24 cellular contexts compared by ENCODE assay signal in genomic region chr1:46638921-46639320, GRCh38. TPM values are rescaled to one million over a fixed set of nuclear protein-coding genes. Genes with fewer than 3 reads are reported as not detected.
DNase-seq lines count a peak whose midpoint lies in the region; ATAC-seq, FAIRE-seq and TF ChIP-seq lines count a peak whose summit lies in the region.
"Had no signal": no experiment of that assay in that cellular context is flagged by ENCODE, and none has a peak within 500 bp of the region (broad histone marks: within the 10 kb centered on the region; RNA-seq: fewer than 3 reads in every experiment).

No MANE protein-coding gene starts in this region.

- CTCF ChIA-PET in activated CD8-positive, alpha-beta T cell treated with anti-CD3 and anti-CD28 coated beads for 36 hours (lab: Charles Lee): interaction anchor here (1.1 kb wide), 1 partner anchor 87 kb away, joined by 3 read pairs; no protein-coding TSS in a partner anchor
- CTCF ChIA-PET in activated CD8-positive, alpha-beta T cell treated with anti-CD3 and anti-CD28 coated beads, Interleukin-2, amount 10 ng/mL, durations not matched to agents 7 days and 5 days (lab: Charles Lee): no interaction called here
- CTCF ChIA-PET in activated CD4-positive, alpha-beta T cell treated with anti-CD3 and anti-CD28 coated beads, Interleukin-2, amount 10 ng/mL, durations not matched to agents 7 days and 5 days (lab: Charles Lee): no interaction called here

- no peak overlapping the region for H3K4me3 Mint-ChIP-seq in activated CD8-positive, alpha-beta T cell treated with anti-CD3 and anti-CD28 coated beads for 36 hours
- no peak overlapping the region for H3K4me3 Mint-ChIP-seq in activated CD8-positive, alpha-beta T cell treated with anti-CD3 and anti-CD28 coated beads, Interleukin-2, amount 10 ng/mL, durations not matched to agents 7 days and 5 days
- H3K4me3 Mint-ChIP-seq in activated CD4-positive, alpha-beta T cell treated with anti-CD3 and anti-CD28 coated beads, Interleukin-2, amount 10 ng/mL, durations not matched to agents 7 days and 5 days: no peak overlapping the region
- H3K4me3 Mint-ChIP-seq: GM23338 had no signal

- H3K27me3 ChIP-seq in ascending aorta: no peaks in the 10 kb centered on the region

- peak overlapping the region; percentile 0 for H3K27ac Mint-ChIP-seq in activated CD8-positive, alpha-beta T cell treated with anti-CD3 and anti-CD28 coated beads for 36 hours
- no peak overlapping the region for H3K27ac Mint-ChIP-seq in activated CD8-positive, alpha-beta T cell treated with anti-CD3 and anti-CD28 coated beads, Interleukin-2, amount 10 ng/mL, durations not matched to agents 7 days and 5 days
- H3K27ac Mint-ChIP-seq in activated CD4-positive, alpha-beta T cell treated with anti-CD3 and anti-CD28 coated beads, Interleukin-2, amount 10 ng/mL, durations not matched to agents 7 days and 5 days: no peak overlapping the region
- H3K27ac Mint-ChIP-seq: GM23338 had no signal

- POLR2A ChIA-PET in activated CD8-positive, alpha-beta T cell treated with anti-CD3 and anti-CD28 coated beads for 36 hours (lab: Charles Lee): no interaction called here
- POLR2A ChIA-PET in activated CD8-positive, alpha-beta T cell treated with anti-CD3 and anti-CD28 coated beads, Interleukin-2, amount 10 ng/mL, durations not matched to agents 7 days and 5 days (lab: Charles Lee): no interaction called here
- POLR2A ChIA-PET in activated CD4-positive, alpha-beta T cell treated with anti-CD3 and anti-CD28 coated beads, Interleukin-2, amount 10 ng/mL, durations not matched to agents 7 days and 5 days (lab: Charles Lee): no interaction called here

- intact Hi-C loops in activated CD8-positive, alpha-beta T cell treated with anti-CD3 and anti-CD28 coated beads for 36 hours (cut with micrococcal nuclease): no loop called here
- intact Hi-C loops in ascending aorta (cut with DNase I): no loop called here
- intact Hi-C loops in mucosa of descending colon (cut with DNase I, micrococcal nuclease): no loop called here

- peaks cover 15% of the 10 kb centered on the region for H3K36me3 Mint-ChIP-seq in activated CD8-positive, alpha-beta T cell treated with anti-CD3 and anti-CD28 coated beads for 36 hours (ENCODE audit: low read depth)
- peaks cover 33% of the 10 kb centered on the region for H3K36me3 Mint-ChIP-seq in activated CD8-positive, alpha-beta T cell treated with anti-CD3 and anti-CD28 coated beads, Interleukin-2, amount 10 ng/mL, durations not matched to agents 7 days and 5 days (ENCODE audit: low read depth)
- peaks cover 31% of the 10 kb centered on the region for H3K36me3 Mint-ChIP-seq in activated CD4-positive, alpha-beta T cell treated with anti-CD3 and anti-CD28 coated beads, Interleukin-2, amount 10 ng/mL, durations not matched to agents 7 days and 5 days (ENCODE audit: low read depth)

- H3K4me1 Mint-ChIP-seq in activated CD8-positive, alpha-beta T cell treated with anti-CD3 and anti-CD28 coated beads for 36 hours (ENCODE audit: low read depth): no peaks in the 10 kb centered on the region
- H3K4me1 Mint-ChIP-seq in activated CD8-positive, alpha-beta T cell treated with anti-CD3 and anti-CD28 coated beads, Interleukin-2, amount 10 ng/mL, durations not matched to agents 7 days and 5 days (ENCODE audit: low read depth): peaks cover 7% of the 10 kb centered on the region
- peaks cover 2% of the 10 kb centered on the region for H3K4me1 Mint-ChIP-seq in activated CD4-positive, alpha-beta T cell treated with anti-CD3 and anti-CD28 coated beads, Interleukin-2, amount 10 ng/mL, durations not matched to agents 7 days and 5 days
- H3K4me1 Mint-ChIP-seq: GM23338 had no signal

- H3K36me3 ChIP-seq in ascending aorta: peaks cover 17 to 27% of the 10 kb centered on the region in 2 donors
- H3K36me3 ChIP-seq in mucosa of descending colon (ENCODE audit: low read depth): peaks cover 7% of the 10 kb centered on the region

- FAIRE-seq in GM12891 (lab: Jason Lieb, UNC): no peak

- H3K9me3 ChIP-seq in ascending aorta: no peaks in the 10 kb centered on the region
- H3K9me3 ChIP-seq in mucosa of descending colon: no peaks in the 10 kb centered on the region

- no peak for TF ChIP-seq CTCF in activated CD8-positive, alpha-beta T cell treated with anti-CD3 and anti-CD28 coated beads for 36 hours (IDR thresholded peaks at IDR 0.05)
- TF ChIP-seq CTCF in ascending aorta (IDR thresholded peaks at IDR 0.05): no peak
- TF ChIP-seq CTCF in mucosa of descending colon (IDR thresholded peaks at IDR 0.05): no peak

- ATAC-seq in activated CD8-positive, alpha-beta T cell treated with anti-CD3 and anti-CD28 coated beads for 36 hours: no peak
- no peak for ATAC-seq in activated CD8-positive, alpha-beta T cell treated with anti-CD3 and anti-CD28 coated beads, Interleukin-2, amount 10 ng/mL, durations not matched to agents 7 days and 5 days
- ATAC-seq in mucosa of descending colon: peak; percentile 20
- no peak for ATAC-seq in HG03095 (IDR thresholded peaks at IDR 0.05; ENCODE audit: unreplicated experiment)
- ATAC-seq: GM12878, GM23338 had no signal

- no peak for DNase-seq in activated CD8-positive, alpha-beta T cell treated with anti-CD3 and anti-CD28 coated beads for 36 hours
- DNase-seq in activated CD8-positive, alpha-beta T cell treated with anti-CD3 and anti-CD28 coated beads, Interleukin-2, amount 10 ng/mL, durations not matched to agents 7 days and 5 days: no peak
- peak; percentile 37 for DNase-seq in HT-29 (ENCODE audit: low spot score)
- DNase-seq in ascending aorta (ENCODE audit: low spot score in 2 of 2): no peak
- DNase-seq in mucosa of descending colon: no peak
- no peak for DNase-seq in GM12891 (ENCODE audit: insufficient read length, low spot score)
- no peak for DNase-seq in activated CD4-positive, alpha-beta T cell treated with anti-CD3 and anti-CD28 coated beads, Interleukin-2, amount 10 ng/mL, durations not matched to agents 7 days and 5 days
- DNase-seq: DND-41; HCEC 1CT; Karpas-422; MM.1S; NCI-H1048; NCI-H1436; NCI-H187 treated with DMSO at 0.1 percent for 48 hours; NK-92 treated with Interleukin-12 subunit alpha and Interleukin-12 subunit beta, amount 100 ng/mL, for 24 hours; SHP77 treated with DMSO at 0.1 percent for 48 hours had no signal

- H3K9me3 Mint-ChIP-seq in activated CD8-positive, alpha-beta T cell treated with anti-CD3 and anti-CD28 coated beads for 36 hours: no peaks in the 10 kb centered on the region
- no peaks in the 10 kb centered on the region for H3K9me3 Mint-ChIP-seq in activated CD8-positive, alpha-beta T cell treated with anti-CD3 and anti-CD28 coated beads, Interleukin-2, amount 10 ng/mL, durations not matched to agents 7 days and 5 days (ENCODE audit: insufficient read depth)
- no peaks in the 10 kb centered on the region for H3K9me3 Mint-ChIP-seq in activated CD4-positive, alpha-beta T cell treated with anti-CD3 and anti-CD28 coated beads, Interleukin-2, amount 10 ng/mL, durations not matched to agents 7 days and 5 days
- H3K9me3 Mint-ChIP-seq: GM23338 had no signal

- no peak overlapping the region for H3K4me3 ChIP-seq in ascending aorta
- no peak overlapping the region for H3K4me3 ChIP-seq in mucosa of descending colon
- H3K4me3 ChIP-seq: GM12878, GM23338, SK-N-MC had no signal

- peak overlapping the region; percentile 73 to 92 for H3K27ac ChIP-seq in ascending aorta
- H3K27ac ChIP-seq: C4-2B, RWPE1, SK-N-MC had no signal

- H3K4me1 ChIP-seq in ascending aorta (peaks cover 0 to 14% of the 10 kb centered on the region in 2 donors), mucosa of descending colon (ENCODE audit: low read depth) (peaks cover 12% of the 10 kb centered on the region)

- no peak for TF ChIP-seq POLR2A in GM12891 (IDR thresholded peaks at IDR 0.05; ENCODE audit: low read depth, low read length)

- H3K27me3 Mint-ChIP-seq in activated CD8-positive, alpha-beta T cell treated with anti-CD3 and anti-CD28 coated beads for 36 hours: no peaks in the 10 kb centered on the region
- H3K27me3 Mint-ChIP-seq in activated CD8-positive, alpha-beta T cell treated with anti-CD3 and anti-CD28 coated beads, Interleukin-2, amount 10 ng/mL, durations not matched to agents 7 days and 5 days (ENCODE audit: low read depth): no peaks in the 10 kb centered on the region
- no peaks in the 10 kb centered on the region for H3K27me3 Mint-ChIP-seq in activated CD4-positive, alpha-beta T cell treated with anti-CD3 and anti-CD28 coated beads, Interleukin-2, amount 10 ng/mL, durations not matched to agents 7 days and 5 days

RNA-seq across cellular contexts. Expression of gene MOB3C, which starts 22.3 kb away (rescaled TPM):
- total RNA-seq in activated CD8-positive, alpha-beta T cell treated with anti-CD3 and anti-CD28 coated beads for 36 hours: 1 to 10 TPM; 6.3 to 8.7 TPM
- 10 to 100 TPM; 20.1 to 20.9 TPM for total RNA-seq in activated CD8-positive, alpha-beta T cell treated with anti-CD3 and anti-CD28 coated beads, Interleukin-2, amount 10 ng/mL, durations not matched to agents 7 days and 5 days
- total RNA-seq in HT-29 (2014; rRNA removed; shearing (Covaris generic)): 10.3 and 12.3 TPM in 2 replicates
- total RNA-seq in ascending aorta (16.1 TPM), mucosa of descending colon (10 to 100 TPM; 15.4 to 24.4 (median 17.4) TPM)
- polyA plus RNA-seq in GM12891 (2012; ENCODE audit: low read depth, missing spikeins): 7.2 TPM
- total RNA-seq in activated CD4-positive, alpha-beta T cell treated with anti-CD3 and anti-CD28 coated beads, Interleukin-2, amount 10 ng/mL, durations not matched to agents 7 days and 5 days: 10 to 100 TPM; 19.5 to 21.4 TPM

RNA-seq across cellular contexts. Expression of gene ATPAF1, which starts 29.2 kb away (rescaled TPM):
- total RNA-seq in activated CD8-positive, alpha-beta T cell treated with anti-CD3 and anti-CD28 coated beads for 36 hours: 10 to 100 TPM; 40.3 to 41.8 TPM
- 10 to 100 TPM; 47.4 to 55.0 TPM for total RNA-seq in activated CD8-positive, alpha-beta T cell treated with anti-CD3 and anti-CD28 coated beads, Interleukin-2, amount 10 ng/mL, durations not matched to agents 7 days and 5 days
- total RNA-seq in HT-29 (2014; rRNA removed; shearing (Covaris generic)): 39.2 and 47.7 TPM in 2 replicates
- 23.6 TPM for total RNA-seq in ascending aorta
- 10 to 100 TPM; 49.7 to 54.9 (median 52.6) TPM for total RNA-seq in mucosa of descending colon
- polyA plus RNA-seq in GM12891 (2012; ENCODE audit: low read depth, missing spikeins): 44.1 TPM
- 10 to 100 TPM; 49.0 to 50.6 TPM for total RNA-seq in activated CD4-positive, alpha-beta T cell treated with anti-CD3 and anti-CD28 coated beads, Interleukin-2, amount 10 ng/mL, durations not matched to agents 7 days and 5 days

RNA-seq across cellular contexts. Expression of gene TEX38, which starts 32.7 kb away (rescaled TPM):
- total RNA-seq in activated CD8-positive, alpha-beta T cell treated with anti-CD3 and anti-CD28 coated beads for 36 hours: not detected
- not detected for total RNA-seq in activated CD8-positive, alpha-beta T cell treated with anti-CD3 and anti-CD28 coated beads, Interleukin-2, amount 10 ng/mL, durations not matched to agents 7 days and 5 days
- 0.20 TPM in 1 of 2 replicates, not detected in the other for total RNA-seq in HT-29 (2014; rRNA removed; shearing (Covaris generic))
- total RNA-seq in ascending aorta (not detected), mucosa of descending colon (not detected)
- polyA plus RNA-seq in GM12891 (2012; ENCODE audit: low read depth, missing spikeins): 0.13 TPM
- not detected for total RNA-seq in activated CD4-positive, alpha-beta T cell treated with anti-CD3 and anti-CD28 coated beads, Interleukin-2, amount 10 ng/mL, durations not matched to agents 7 days and 5 days
- total RNA-seq: A172, GM12878, GM23338, NCI-H460 had no signal
- polyA plus RNA-seq: GM23338 had no signal

RNA-seq across cellular contexts. Expression of gene MKNK1, which starts 34.9 kb away (rescaled TPM):
- total RNA-seq in activated CD8-positive, alpha-beta T cell treated with anti-CD3 and anti-CD28 coated beads for 36 hours: 10 to 100 TPM; 31.1 to 35.5 TPM
- 10 to 100 TPM; 68.9 to 72.3 TPM for total RNA-seq in activated CD8-positive, alpha-beta T cell treated with anti-CD3 and anti-CD28 coated beads, Interleukin-2, amount 10 ng/mL, durations not matched to agents 7 days and 5 days
- total RNA-seq in HT-29 (2014; rRNA removed; shearing (Covaris generic)): 13.5 and 16.1 TPM in 2 replicates
- total RNA-seq in ascending aorta (47.8 TPM), mucosa of descending colon (10 to 100 TPM; 51.5 to 65.7 (median 59.3) TPM)
- polyA plus RNA-seq in GM12891 (2012; ENCODE audit: low read depth, missing spikeins): 19.7 TPM
- 10 to 100 TPM; 58.2 to 63.3 TPM for total RNA-seq in activated CD4-positive, alpha-beta T cell treated with anti-CD3 and anti-CD28 coated beads, Interleukin-2, amount 10 ng/mL, durations not matched to agents 7 days and 5 days
